ENCODE assay signal across 27 cellular contexts in genomic region chr1:41487729-41488598, GRCh38. TPM values are rescaled to one million over a fixed set of nuclear protein-coding genes. Genes with fewer than 3 reads are reported as not detected.
DNase-seq lines count a peak whose midpoint lies in the region; ATAC-seq, FAIRE-seq and TF ChIP-seq lines count a peak whose summit lies in the region.
"Had no signal": no experiment of that assay in that cellular context is flagged by ENCODE, and none has a peak within 500 bp of the region (broad histone marks: within the 10 kb centered on the region; RNA-seq: fewer than 3 reads in every experiment).

No MANE protein-coding gene starts in this region.

- H3K4me1 ChIP-seq in GM12878 (ENCODE audit: control insufficient read depth, insufficient read depth, low read length), result peaks cover 28% of the 10 kb centered on the region
- H3K4me1 ChIP-seq in mucosa of descending colon (ENCODE audit: low read depth), result peaks cover 17% of the 10 kb centered on the region

- H3K9me3 ChIP-seq in GM12878 (replicated peaks; ENCODE audit: control insufficient read depth, insufficient read depth, low read length) (no peaks in the 10 kb centered on the region), mucosa of descending colon (no peaks in the 10 kb centered on the region)
- H3K9me3 ChIP-seq: prostate gland, testis had no signal

- in situ Hi-C loops in GM12878 (cut with MboI), result no loop called here

- FAIRE-seq in GM12878 (lab: Jason Lieb, UNC), result no peak

- H3K9ac ChIP-seq in GM12878 (ENCODE audit: control insufficient read depth, insufficient read depth, low read length), result no peak overlapping the region
- H3K9ac ChIP-seq: KMS-11 had no signal

- H3K27me3 Mint-ChIP-seq in stimulated activated naive B cell treated with anti-CD40 and anti-IgM and Interleukin-4, amounts not matched to agents 10 μg/mL and 1 μg/mL and 100 μg/mL, for 72 hours, result peaks cover 33 to 46% of the 10 kb centered on the region in 2 donors

- H4K20me1 ChIP-seq in GM12878 (ENCODE audit: control insufficient read depth, insufficient read depth), result no peaks in the 10 kb centered on the region

- RAD21 ChIA-PET in GM12878 (lab: Charles Lee; ENCODE audit: unreplicated experiment), result interaction anchor here (1.0 kb wide), 1 partner anchor 31 kb away, joined by 3 read pairs; no protein-coding TSS in a partner anchor

- 50% methylated on average over 9 of the region's 12 CpGs for WGBS in GM12878 (ENCODE audit: insufficient coverage, insufficient replicate concordance, low lambda C conversion rate, missing lambda C conversion rate)

- no peaks in the 10 kb centered on the region for H3K79me2 ChIP-seq in GM12878 (ENCODE audit: control insufficient read depth, insufficient read depth, low read length)

- CTCF ChIA-PET in GM12878 (lab: Yijun Ruan, JAX), result interaction anchor here (1.0 to 1.6 kb wide), 6 partner anchors 10 to 54 kb away, joined by 3 to 6 read pairs (median 4); no protein-coding TSS in a partner anchor

- TF ChIP-seq EP300 in GM12878 (IDR thresholded peaks at IDR 0.05; ENCODE audit: borderline replicate concordance in 1 of 2, control insufficient read depth in 1 of 2, low read depth in 2 of 2, low read length in 2 of 2), result no peak

- H3K4me3 Mint-ChIP-seq in stimulated activated naive B cell treated with anti-CD40 and anti-IgM and Interleukin-4, amounts not matched to agents 10 μg/mL and 1 μg/mL and 100 μg/mL, for 72 hours, result no peak overlapping the region
- H3K4me3 Mint-ChIP-seq: activated CD4-positive, alpha-beta memory T cell treated with anti-CD3 and anti-CD28 coated beads for 36 hours; CD8-positive, alpha-beta T cell; naive thymus-derived CD8-positive, alpha-beta T cell; WTC11 had no signal

- BruUV-seq in GM12878 (replicated peaks; lab: Mats Ljungman, UMichigan), result no TSS peak

- ATAC-seq in Right ventricle myocardium inferior, result no peak
- ATAC-seq in left cardiac atrium, result no peak
- no peak for ATAC-seq in GM12878
- no peak for ATAC-seq in mucosa of descending colon
- no peak for ATAC-seq in stimulated activated naive B cell treated with anti-CD40 and anti-IgM and Interleukin-4, amounts not matched to agents 10 μg/mL and 1 μg/mL and 100 μg/mL, for 72 hours (replicated peaks)
- ATAC-seq in left colon, result no peak
- ATAC-seq: CD8-positive, alpha-beta T cell; naive thymus-derived CD8-positive, alpha-beta T cell had no signal

- H3K36me3 Mint-ChIP-seq in stimulated activated naive B cell treated with anti-CD40 and anti-IgM and Interleukin-4, amounts not matched to agents 10 μg/mL and 1 μg/mL and 100 μg/mL, for 72 hours, result no peaks in the 10 kb centered on the region
- H3K36me3 Mint-ChIP-seq: activated CD4-positive, alpha-beta memory T cell treated with anti-CD3 and anti-CD28 coated beads for 36 hours; CD8-positive, alpha-beta T cell; naive thymus-derived CD8-positive, alpha-beta T cell; WTC11 had no signal

- TF ChIP-seq RAD21 in GM12878 (IDR thresholded peaks at IDR 0.05; ENCODE audit: insufficient read depth, low read depth, low read length), result no peak

- TF ChIP-seq POLR2A in GM12878 (IDR thresholded peaks at IDR 0.05; ENCODE audit: low read depth, low read length), result no peak

- H3K4me1 Mint-ChIP-seq in stimulated activated naive B cell treated with anti-CD40 and anti-IgM and Interleukin-4, amounts not matched to agents 10 μg/mL and 1 μg/mL and 100 μg/mL, for 72 hours, result peaks cover 14 to 21% of the 10 kb centered on the region in 2 donors

- intact Hi-C loops in Right ventricle myocardium inferior (cut with DNase I), result no loop called here
- intact Hi-C loops in left cardiac atrium (cut with DNase I), result no loop called here
- intact Hi-C loops in GM12878 (cut with micrococcal nuclease; ENCODE audit: unreplicated experiment), result no loop called here
- intact Hi-C loops in mucosa of descending colon (cut with DNase I, micrococcal nuclease), result no loop called here
- intact Hi-C loops in left colon (cut with DNase I, micrococcal nuclease), result no loop called here

- no peak overlapping the region for H2AFZ ChIP-seq in GM12878 (ENCODE audit: control insufficient read depth, low read depth, low read length)

- no peak overlapping the region for H3K4me3 ChIP-seq in GM12878
- no peak overlapping the region for H3K4me3 ChIP-seq in mucosa of descending colon
- H3K4me3 ChIP-seq: prostate gland, testis had no signal

- H3K9me3 Mint-ChIP-seq in stimulated activated naive B cell treated with anti-CD40 and anti-IgM and Interleukin-4, amounts not matched to agents 10 μg/mL and 1 μg/mL and 100 μg/mL, for 72 hours, result peaks cover 3 to 8% of the 10 kb centered on the region in 2 donors
- H3K9me3 Mint-ChIP-seq: activated CD4-positive, alpha-beta memory T cell treated with anti-CD3 and anti-CD28 coated beads for 36 hours; CD8-positive, alpha-beta T cell; naive thymus-derived CD8-positive, alpha-beta T cell had no signal

- H3K4me2 ChIP-seq in GM12878 (ENCODE audit: control insufficient read depth, insufficient read depth), result 0 out of 2 replicates have a peak overlapping the region, but pooled peaks have one; percentile 76
- H3K4me2 ChIP-seq: KMS-11 had no signal

- SMC1A ChIA-PET in GM12878 (lab: Charles Lee; ENCODE audit: uncharacterized antibody, unreplicated experiment), result interaction anchor here (0.6 to 1.2 kb wide), 4 partner anchors 15 to 218 kb away, joined by 3 to 5 read pairs (median 4); no protein-coding TSS in a partner anchor

- H3K27ac ChIP-seq in GM12878 (ENCODE audit: control insufficient read depth, insufficient read depth), result no peak overlapping the region
- H3K27ac ChIP-seq: KMS-11, prostate gland had no signal

- H3K27me3 ChIP-seq in GM12878 (replicated peaks in 1 of 2; ENCODE audit: control insufficient read depth in 2 of 2, insufficient read depth in 2 of 2, low read length in 1 of 2), result no peaks in the 10 kb centered on the region
- H3K27me3 ChIP-seq: testis had no signal

- POLR2A ChIA-PET in GM12878 (lab: Charles Lee), result interaction anchor here (0.7 to 0.9 kb wide), 2 partner anchors 8 to 21 kb away, joined by 3 read pairs; no protein-coding TSS in a partner anchor

- DNase-seq in Right ventricle myocardium inferior (ENCODE audit: missing footprints) (peak; percentile 40), left cardiac atrium (no peak), GM12878 (ENCODE audit: low read depth, low spot score) (no peak), mucosa of descending colon (peak in 2 of 3 donors; percentile 23 to 42), T-helper 2 cell (no peak), cerebellum (ENCODE audit: low spot score) (no peak), left colon (no peak)
- DNase-seq in stimulated activated naive B cell treated with anti-CD40 and anti-IgM and Interleukin-4, amounts not matched to agents 10 μg/mL and 1 μg/mL and 100 μg/mL, for 72 hours, result no peak
- DNase-seq: activated naive CD4-positive, alpha-beta T cell treated with Interleukin-2 at 50 U/mL for 16 hours; amygdala; CD8-positive, alpha-beta T cell; cerebellar nuclear complex; DND-41; effector memory CD4-positive, alpha-beta T cell; glutamatergic neuron; naive thymus-derived CD8-positive, alpha-beta T cell; NCI-H2029 treated with DMSO at 0.1 percent for 48 hours; NCI-H510A; SIG-M5; stimulated activated CD4-positive, alpha-beta T cell treated with anti-CD3 and anti-CD28 coated beads, Interleukin-12 subunit alpha, Interleukin-12 subunit beta, amount 100 ng/mL, for 4 hours; testis had no signal

- H3K36me3 ChIP-seq in GM12878 (ENCODE audit: control insufficient read depth in 2 of 2, insufficient read depth in 2 of 2, low read length in 1 of 2), result no peaks in the 10 kb centered on the region
- no peaks in the 10 kb centered on the region for H3K36me3 ChIP-seq in mucosa of descending colon (ENCODE audit: low read depth)
- H3K36me3 ChIP-seq: prostate gland had no signal

- TF ChIP-seq CTCF in GM12878 (IDR thresholded peaks at IDR 0.05 in 2 of 3, conservative IDR thresholded peaks at IDR 0.05 in 1 of 3; ENCODE audit: control insufficient read depth in 2 of 3, extremely low read depth in 1 of 3, insufficient read depth in 1 of 3, low read depth in 3 of 3, low read length in 3 of 3) (no peak), mucosa of descending colon (IDR thresholded peaks at IDR 0.05) (no peak)

- H3K27ac Mint-ChIP-seq in stimulated activated naive B cell treated with anti-CD40 and anti-IgM and Interleukin-4, amounts not matched to agents 10 μg/mL and 1 μg/mL and 100 μg/mL, for 72 hours, result peak overlapping the region; percentile 44
- H3K27ac Mint-ChIP-seq: activated CD4-positive, alpha-beta memory T cell treated with anti-CD3 and anti-CD28 coated beads for 36 hours; CD8-positive, alpha-beta T cell; naive thymus-derived CD8-positive, alpha-beta T cell; WTC11 had no signal

TF ChIP-seq in GM12878, 131 proteins besides CTCF, POLR2A, EP300 and RAD21:
- TF ChIP-seq JUNB (IDR thresholded peaks at IDR 0.05), result no peak
- TF ChIP-seq DPF2 (IDR thresholded peaks at IDR 0.05), result no peak
- TF ChIP-seq IKZF1 (conservative IDR thresholded peaks at IDR 0.05), result 0 out of 2 replicates have a peak, but pooled peaks have one; percentile 2
- TF ChIP-seq SMARCA5 (IDR thresholded peaks at IDR 0.05), result 0 out of 2 replicates have a peak, but pooled peaks have one; percentile 15
- TF ChIP-seq PAX8 (IDR thresholded peaks at IDR 0.05), result no peak

RNA-seq across cellular contexts. Expression of gene EDN2, which starts 3.5 kb away (rescaled TPM):
- not detected for total RNA-seq in Right ventricle myocardium inferior
- 1 to 10 TPM in 1 of 2 donors, under 1 TPM in 1; 0.18 to 1.2 TPM for total RNA-seq in left cardiac atrium
- total RNA-seq in GM12878 (2013; cell fraction: nucleolus; rRNA removed), result 0.44 and 0.56 TPM in 2 replicates
- 0.28 and 0.60 TPM in 2 replicates for total RNA-seq in GM12878 (2014; rRNA removed)
- 0.13 and 0.23 TPM in 2 replicates for total RNA-seq in GM12878 (2014; rRNA removed; fragmentation: Illumina TruSeq; extraction: Trizol)
- total RNA-seq in GM12878 (2021), result 0.74 and 0.98 TPM in 2 replicates
- polyA plus RNA-seq in GM12878 (2011; ENCODE audit: low read depth), result 0.31 TPM
- polyA plus RNA-seq in GM12878 (2011; rRNA removed), result 1.1 and 1.5 TPM in 2 replicates
- 2.3 and 2.6 TPM in 2 replicates for polyA plus RNA-seq in GM12878 (2011; cell fraction: cytosol; rRNA removed)
- 9.9 and 12.3 TPM in 2 replicates for polyA plus RNA-seq in GM12878 (2011; cell fraction: nucleus; rRNA removed)
- 0.38 and 0.42 TPM in 2 replicates for polyA plus RNA-seq in GM12878 (2012)
- 0.35 TPM in 1 of 2 replicates, not detected in the other for polyA plus RNA-seq in GM12878 (2014; fragmentation: Illumina TruSeq; extraction: Trizol)
- under 1 TPM in 1 of 2 experiments, not detected in 1; 0.11 TPM for polyA plus RNA-seq in GM12878 (2014; fragmentation: Nextera tagmentation; extraction: Ambion mirVana)
- polyA plus RNA-seq in GM12878 (2014; rRNA removed), result 0.94 and 1.3 TPM in 2 replicates
- under 1 TPM; 0.43 to 0.48 TPM for polyA plus RNA-seq in GM12878 (2016; fragmentation: Nextera tagmentation; extraction: Ambion mirVana)
- 0.66 and 1.1 TPM in 2 replicates for polyA minus RNA-seq in GM12878 (2011; rRNA and poly(A)+ RNA removed)
- polyA minus RNA-seq in GM12878 (2011; cell fraction: cytosol; rRNA and poly(A)+ RNA removed), result 1.1 TPM in 1 of 2 replicates, not detected in the other
- 0.60 and 0.77 TPM in 2 replicates for polyA minus RNA-seq in GM12878 (2011; cell fraction: nucleus; rRNA and poly(A)+ RNA removed)
- 1 to 10 TPM; 1.6 to 5.8 (median 2.0) TPM for total RNA-seq in mucosa of descending colon
- total RNA-seq in cerebellum, result not detected
- total RNA-seq in left colon, result 10 to 100 TPM in 1 of 2 donors, 1 to 10 TPM in 1; 4.8 to 19.3 TPM
- total RNA-seq: activated CD4-positive, alpha-beta memory T cell treated with anti-CD3 and anti-CD28 coated beads for 36 hours; naive thymus-derived CD8-positive, alpha-beta T cell; OCI-LY7; T-helper 2 cell treated with Interferon-gamma antibody and Interleukin-4, amounts not matched to agents 100 ng/mL and 5 ng/mL, for 36 hours; testis had no signal
- polyA plus RNA-seq: naive thymus-derived CD8-positive, alpha-beta T cell had no signal

Comparison
In these comparisons a context has a peak if more than half of its experiments do, and no peak if none do; other contexts are left out.
1. DNase-seq: peak in Right ventricle myocardium inferior (single experiment) and mucosa of descending colon (2 of 3); none in left cardiac atrium (single experiment), GM12878 (single experiment), stimulated activated naive B cell treated with anti-CD40 and anti-IgM and Interleukin-4, amounts not matched to agents 10 μg/mL and 1 μg/mL and 100 μg/mL, for 72 hours (single experiment), T-helper 2 cell (0 of 5), cerebellum (single experiment) and left colon (0 of 2).